Comparison of ENCODE assay signal across 8 cellular contexts in the genomic region with DNA sequence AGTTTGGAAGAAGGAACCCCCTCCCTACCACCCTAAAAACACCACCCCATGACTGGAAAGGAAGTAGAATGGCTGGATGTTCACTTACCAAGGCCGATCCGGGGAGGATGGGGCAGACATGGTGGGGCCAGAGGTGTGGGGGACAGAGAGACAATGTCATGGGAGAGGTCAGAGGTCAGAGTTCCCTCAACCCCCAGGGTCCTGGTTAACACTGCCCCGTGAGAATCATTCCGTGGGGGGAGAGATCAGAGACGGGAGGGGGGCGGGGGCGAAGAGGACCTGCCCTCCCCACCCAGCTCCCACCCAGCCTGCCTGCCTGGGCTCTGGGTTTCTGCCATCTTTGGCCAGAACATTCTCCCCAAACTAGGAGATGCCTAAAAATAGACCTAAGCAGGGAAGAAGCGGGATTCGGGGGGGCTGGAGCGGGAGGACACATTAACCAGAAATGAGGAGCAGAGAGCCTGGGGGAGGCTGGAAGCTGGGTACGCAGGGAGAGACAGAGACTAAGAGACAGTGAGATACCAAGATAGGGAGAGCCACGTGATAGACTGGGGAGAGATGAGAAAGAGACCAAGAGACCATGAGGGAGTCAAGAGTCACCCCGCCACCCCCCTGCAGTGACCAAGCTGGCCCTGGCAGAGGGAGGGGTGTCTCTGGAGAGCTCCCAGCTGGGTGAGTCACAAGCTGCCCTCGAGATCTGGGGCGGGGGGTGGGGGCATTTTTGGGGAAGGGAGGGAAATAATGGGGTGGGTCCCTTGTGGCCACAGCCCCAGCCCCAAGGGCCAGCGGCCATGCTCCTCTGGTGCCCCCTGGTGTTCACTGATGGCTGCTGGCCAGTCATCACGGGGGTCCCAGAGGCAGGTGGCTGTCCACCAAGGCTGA. TPM values are rescaled to one million over a fixed set of nuclear protein-coding genes. Genes with fewer than 3 reads are reported as not detected.
DNase-seq lines count a peak whose midpoint lies in the region; ATAC-seq and TF ChIP-seq lines count a peak whose summit lies in the region.

No MANE protein-coding gene starts in this region.

- H3K4me1 ChIP-seq in esophagus (ENCODE audit: control insufficient read depth in 2 of 2, insufficient read depth in 2 of 2, low read length in 1 of 2) (no peaks in the 10 kb centered on the region), muscle layer of colon (ENCODE audit: insufficient read depth, low read length) (peaks cover 35% of the 10 kb centered on the region), testis (peaks cover 24% of the 10 kb centered on the region)

- peak; percentile 67 for TF ChIP-seq CTCF in LNCaP clone FGC (IDR thresholded peaks at IDR 0.05; ENCODE audit: control insufficient read depth, extremely low read depth, insufficient read depth)
- TF ChIP-seq CTCF in testis (IDR thresholded peaks at IDR 0.05) = peak; percentile 74 to 89 (median 80)

- ATAC-seq in HG02970 (IDR thresholded peaks at IDR 0.05; ENCODE audit: low FRiP score, unreplicated experiment) = no peak
- no peak for ATAC-seq in GM18517 (IDR thresholded peaks at IDR 0.05; ENCODE audit: unreplicated experiment)

- WGBS in esophagus, 2 donors = 45 to 52% methylated on average over 16 to 17 of the region's 17 CpGs
- WGBS in testis, 2 donors = 31 to 33% methylated on average over 13 to 17 of the region's 17 CpGs

- H3K27me3 ChIP-seq in esophagus (ENCODE audit: control insufficient read depth in 1 of 2, insufficient read depth in 2 of 2, low read length in 2 of 2) (no peaks in the 10 kb centered on the region), muscle layer of colon (ENCODE audit: control insufficient read depth in 1 of 2, insufficient read depth in 2 of 2, low read length in 2 of 2) (no peaks in the 10 kb centered on the region), testis (no peaks in the 10 kb centered on the region)

- H3K36me3 ChIP-seq in esophagus (ENCODE audit: control insufficient read depth in 2 of 2, insufficient read depth in 2 of 2, low read length in 1 of 2) (peaks cover 0 to 8% of the 10 kb centered on the region in 2 donors), muscle layer of colon (ENCODE audit: insufficient read depth, low read length) (peaks cover 12% of the 10 kb centered on the region), testis (ENCODE audit: low read depth, missing control alignments) (no peaks in the 10 kb centered on the region)

- in situ Hi-C loops in G401 (cut with HindIII; ENCODE audit: low sequenced_read_pairs) = no loop called here

- peak; percentile 22 for DNase-seq in G401 (ENCODE audit: low spot score)
- no peak for DNase-seq in LNCaP clone FGC (ENCODE audit: low read depth)
- peak; percentile 72 for DNase-seq in activated CD8-positive, alpha-beta memory T cell treated with anti-CD3 and anti-CD28 coated beads, Interleukin-2, amount 50 U/mL, for 48 hours
- DNase-seq in testis = peak; percentile 88

- no peaks in the 10 kb centered on the region for H3K9me3 ChIP-seq in esophagus (ENCODE audit: control insufficient read depth in 2 of 2, insufficient read depth in 1 of 2, low read depth in 1 of 2, low read length in 1 of 2)
- no peaks in the 10 kb centered on the region for H3K9me3 ChIP-seq in muscle layer of colon (ENCODE audit: low read length)
- H3K9me3 ChIP-seq in testis = no peaks in the 10 kb centered on the region

- H3K27ac ChIP-seq in esophagus (ENCODE audit: low read depth in 2 of 2, low read length in 1 of 2) (peak overlapping the region; percentile 85), muscle layer of colon (ENCODE audit: low read depth, low read length) (peak overlapping the region; percentile 89), testis (peak overlapping the region; percentile 85 to 86)

- H3K4me3 ChIP-seq in LNCaP clone FGC (ENCODE audit: low read depth, low read length) = no peak overlapping the region
- no peak overlapping the region for H3K4me3 ChIP-seq in esophagus (ENCODE audit: low read depth in 1 of 2, low read length in 2 of 2)
- peak overlapping the region; percentile 21 to 57 for H3K4me3 ChIP-seq in muscle layer of colon (ENCODE audit: low read depth in 1 of 2, low read length in 2 of 2)
- H3K4me3 ChIP-seq in testis = no peak overlapping the region

- intact Hi-C loops in testis (cut with DNase I; ENCODE audit: low total_unique reads) = loop anchor here (2.0 to 5.0 kb wide), 2 partner anchors 67 to 166 kb away; no protein-coding TSS in a partner anchor

- no peak for TF ChIP-seq POLR2A in testis (IDR thresholded peaks at IDR 0.05)

- peak overlapping the region; percentile 49 for H3K9ac ChIP-seq in muscle layer of colon (ENCODE audit: low read length)

RNA-seq across cellular contexts. Expression of gene KANK2, which starts 6.1 kb away (rescaled TPM):
- 122 and 129 TPM in 2 replicates for total RNA-seq in G401 (2014; rRNA removed; shearing (Covaris generic))
- polyA plus RNA-seq in esophagus (10 to 100 TPM; 33.1 to 53.9 TPM), testis (ENCODE audit: insufficient read depth, low read depth, low replicate concordance) (77.7 TPM)
- total RNA-seq in testis = 100 to 1,000 TPM in 1 of 2 donors, 10 to 100 TPM in 1; 98.9 to 161 TPM

RNA-seq across cellular contexts. Expression of gene ANGPTL8, which starts 36.0 kb away (rescaled TPM):
- total RNA-seq in G401 (2014; rRNA removed; shearing (Covaris generic)) = not detected in 2 replicates
- polyA plus RNA-seq in esophagus (under 1 TPM in 1 of 2 donors, not detected in 1; 0.15 TPM), testis (ENCODE audit: insufficient read depth, low read depth, low replicate concordance) (not detected)
- not detected for total RNA-seq in testis

RNA-seq across cellular contexts. Expression of gene SPC24, which starts 47.9 kb away (rescaled TPM):
- total RNA-seq in G401 (2014; rRNA removed; shearing (Covaris generic)) = 74.0 and 74.7 TPM in 2 replicates
- polyA plus RNA-seq in esophagus (10 to 100 TPM in 1 of 2 donors, 1 to 10 TPM in 1; 3.7 to 11.4 TPM), testis (ENCODE audit: insufficient read depth, low read depth, low replicate concordance) (5.4 TPM)
- total RNA-seq in testis = 1 to 10 TPM; 7.1 to 7.4 TPM

RNA-seq across cellular contexts. Expression of gene DOCK6, which starts 58.9 kb away (rescaled TPM):
- total RNA-seq in G401 (2014; rRNA removed; shearing (Covaris generic)) = 12.2 and 23.6 TPM in 2 replicates
- polyA plus RNA-seq in esophagus (10 to 100 TPM; 25.8 to 53.5 TPM), testis (ENCODE audit: insufficient read depth, low read depth, low replicate concordance) (18.4 TPM)
- 10 to 100 TPM; 32.5 to 45.0 TPM for total RNA-seq in testis

Comparison
In these comparisons a context has a peak if more than half of its experiments do, and no peak if none do; other contexts are left out.
1. H3K4me3 ChIP-seq: peak in muscle layer of colon (2 of 2); none in LNCaP clone FGC (single experiment), esophagus (0 of 2) and testis (0 of 2).
2. Peak in every context shown above with its lines, with median percentiles within 50 percentile points of each other: H3K27ac ChIP-seq.